8 cellular contexts compared by ENCODE assay signal in genomic region chr9:135075234-135076142, GRCh38. TPM values are rescaled to one million over a fixed set of nuclear protein-coding genes. Genes with fewer than 3 reads are reported as not detected.
DNase-seq lines count a peak whose midpoint lies in the region; ATAC-seq and TF ChIP-seq lines count a peak whose summit lies in the region.

No MANE protein-coding gene starts in this region.

- no peaks in the 10 kb centered on the region for H3K27me3 ChIP-seq in WERI-Rb-1 (ENCODE audit: insufficient read depth, low read depth, severe bottlenecking)
- H3K27me3 ChIP-seq in iPS DF 6.9 (ENCODE audit: control insufficient read depth, insufficient read depth, low read length), result no peaks in the 10 kb centered on the region; the same call in 1 of the 2 replicates
- H3K27me3 ChIP-seq in gastrocnemius medialis, result peaks cover 10 to 25% (median 23%) of the 10 kb centered on the region in 3 donors

- DNase-seq in G401 (ENCODE audit: low spot score), result peak; percentile 76
- peak; percentile 87 for DNase-seq in WERI-Rb-1
- no peak for DNase-seq in iPS DF 6.9 (ENCODE audit: low read depth, low spot score)
- no peak for DNase-seq in gastrocnemius medialis
- no peak for DNase-seq in NCI-H2029 treated with DMSO at 0.1 percent for 48 hours (lab: John Stamatoyannopoulos, UW)
- DNase-seq in kidney glomerular epithelial cell (lab: John Stamatoyannopoulos, UW), result no peak
- no peak for DNase-seq in HuH-7 (ENCODE audit: low spot score)

- no peaks in the 10 kb centered on the region for H3K9me3 ChIP-seq in WERI-Rb-1 (ENCODE audit: severe bottlenecking)
- no peaks in the 10 kb centered on the region for H3K9me3 ChIP-seq in iPS DF 6.9 (ENCODE audit: control insufficient read depth, insufficient read depth, low read length)
- H3K9me3 ChIP-seq in gastrocnemius medialis, result no peaks in the 10 kb centered on the region

- ATAC-seq in gastrocnemius medialis (no peak), HG02970 (IDR thresholded peaks at IDR 0.05; ENCODE audit: low FRiP score, unreplicated experiment) (no peak)

- in situ Hi-C loops in G401 (cut with HindIII; ENCODE audit: low sequenced_read_pairs) (no loop called here), gastrocnemius medialis (cut with MboI; ENCODE audit: low sequenced_read_pairs in 4 of 4) (loop anchor here in 1 of 4 donors (25.0 kb wide), 1 partner anchor 337 kb away; no protein-coding TSS in a partner anchor)

- H3K4me3 ChIP-seq in WERI-Rb-1 (ENCODE audit: low read depth, low read length) (peak overlapping the region; percentile 91), iPS DF 6.9 (ENCODE audit: low read length) (peak overlapping the region; percentile 50; the same call in 1 of the 2 replicates), gastrocnemius medialis (peak overlapping the region; percentile 49 to 54 (median 50))

- TF ChIP-seq CTCF in WERI-Rb-1 (IDR thresholded peaks at IDR 0.05; ENCODE audit: low read depth, low read length), result no peak
- TF ChIP-seq CTCF in gastrocnemius medialis (IDR thresholded peaks at IDR 0.05 in 4 of 5, conservative IDR thresholded peaks at IDR 0.05 in 1 of 5), result no peak

- WGBS in iPS DF 6.9 (ENCODE audit: insufficient coverage, insufficient read length), result no CpG with 5 or more reads among the region's 90 CpGs

- H3K36me3 ChIP-seq in WERI-Rb-1 (peaks cover 38% of the 10 kb centered on the region), iPS DF 6.9 (ENCODE audit: control insufficient read depth, insufficient read depth, low read length) (no peaks in the 10 kb centered on the region), gastrocnemius medialis (no peaks in the 10 kb centered on the region)

- H3K4me1 ChIP-seq in iPS DF 6.9 (ENCODE audit: control insufficient read depth, insufficient read depth, low read length) (0 out of 2 replicates have a peak, but pooled peaks cover 1% of the 10 kb centered on the region), gastrocnemius medialis (peaks cover 3 to 5% of the 10 kb centered on the region in 2 donors)

- intact Hi-C loops in gastrocnemius medialis (cut with DNase I; ENCODE audit: low total_unique reads), result no loop called here

- H3K27ac ChIP-seq in WERI-Rb-1, result peak overlapping the region; percentile 95
- H3K27ac ChIP-seq in iPS DF 6.9 (ENCODE audit: low read length), result no peak overlapping the region
- H3K27ac ChIP-seq in gastrocnemius medialis, result no peak overlapping the region

- TF ChIP-seq POLR2A in gastrocnemius medialis (IDR thresholded peaks at IDR 0.05), result peak; percentile 13 to 14

RNA-seq across cellular contexts. Expression of gene OLFM1, which starts 12.0 kb away (rescaled TPM):
- 5.9 and 6.5 TPM in 2 replicates for total RNA-seq in G401 (2014; rRNA removed; shearing (Covaris generic))
- 1 to 10 TPM; 3.4 to 8.5 (median 6.7) TPM for total RNA-seq in gastrocnemius medialis

Comparison
In these comparisons a context has a peak if more than half of its experiments do, and no peak if none do; other contexts are left out.
1. DNase-seq: peak in G401 (single experiment) and WERI-Rb-1 (single experiment); none in iPS DF 6.9 (single experiment), gastrocnemius medialis (0 of 2), NCI-H2029 treated with DMSO at 0.1 percent for 48 hours (single experiment), kidney glomerular epithelial cell (single experiment) and HuH-7 (single experiment).
2. Peak in every context shown above with its lines, with median percentiles within 50 percentile points of each other: H3K4me3 ChIP-seq.